Comparison of ENCODE assay signal across 1 cellular context in the genomic region with DNA sequence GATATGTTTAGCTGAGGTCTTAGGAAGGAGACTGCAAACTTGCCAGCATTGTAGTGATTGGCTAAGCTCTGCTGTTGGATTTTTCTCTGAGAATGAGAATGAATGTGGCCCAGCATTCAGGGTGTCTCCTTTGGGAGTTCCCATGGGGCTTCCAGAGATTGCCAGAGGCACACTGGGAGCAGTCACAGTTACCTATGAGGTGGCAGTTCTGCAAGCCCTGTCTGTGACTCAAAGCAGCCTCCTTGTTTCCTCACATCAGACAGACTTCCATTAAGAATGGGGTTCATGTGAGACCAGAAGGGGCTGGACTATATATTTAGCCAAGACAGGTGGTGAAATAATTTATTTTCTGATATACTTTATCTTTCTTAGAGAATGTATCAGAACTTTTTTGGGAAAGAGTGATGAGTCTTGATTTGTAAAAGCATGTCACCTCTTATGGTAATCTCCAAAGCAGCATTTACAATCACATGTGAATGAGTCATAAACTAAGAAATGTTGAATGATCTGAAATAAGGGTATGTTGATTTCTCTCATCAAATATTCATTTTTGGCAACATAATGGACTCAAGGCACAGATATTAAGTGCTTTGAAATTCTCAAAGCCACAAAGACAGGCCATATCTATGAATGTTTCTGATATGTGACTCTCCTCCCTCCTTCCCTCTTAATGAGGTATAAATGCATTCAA.
TF ChIP-seq lines count a peak whose summit lies in the region.

No MANE protein-coding gene starts in this region.

TF ChIP-seq in K562, 482 proteins besides CTCF, POLR2A, EP300 and RAD21 (continued from another document):
- TF ChIP-seq TRIM25 (IDR thresholded peaks at IDR 0.05; ENCODE audit: borderline replicate concordance) (no peak), ATF3 (IDR thresholded peaks at IDR 0.05) (peak; percentile 61; the same call in 1 of the 2 replicates), ATF3 (CRISPR knock-in tag; conservative IDR thresholded peaks at IDR 0.05) (no peak)
